In the genomic region with DNA sequence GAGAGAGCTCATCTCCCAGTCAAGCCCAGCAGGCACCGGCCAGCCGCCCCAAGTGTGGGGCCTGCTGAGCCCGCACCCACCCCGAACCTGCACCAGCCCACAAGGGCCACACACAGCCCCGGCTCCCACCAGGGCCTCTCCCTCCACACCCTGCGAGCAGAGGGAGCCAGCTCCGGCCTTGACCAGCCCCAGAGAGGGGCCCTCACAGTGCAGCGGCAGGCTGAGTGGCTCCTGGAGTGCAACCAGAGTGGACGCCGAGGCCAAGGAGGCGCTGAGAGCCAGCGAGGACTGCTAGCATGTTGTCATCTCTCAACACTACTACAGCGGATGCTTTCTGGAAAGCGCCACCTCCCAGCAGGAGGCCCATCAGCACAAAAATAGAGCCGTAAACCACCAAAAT, we compare ENCODE assay signal across 23 cellular contexts. TPM values are rescaled to one million over a fixed set of nuclear protein-coding genes. Genes with fewer than 3 reads are reported as not detected.
"Had no signal": no experiment of that assay in that cellular context is flagged by ENCODE, and none has a peak within 500 bp of the region (broad histone marks: within the 10 kb centered on the region; RNA-seq: fewer than 3 reads in every experiment).

No MANE protein-coding gene starts in this region.

- H3K36me3 ChIP-seq: ascending aorta, esophagus muscularis mucosa, gastroesophageal sphincter, heart left ventricle, tibial nerve, vagina had no signal

- H3K27ac ChIP-seq: ascending aorta, coronary artery, esophagus muscularis mucosa, gastroesophageal sphincter, heart left ventricle, tibial nerve, vagina had no signal

- ATAC-seq: activated CD4-positive, CD25-positive, alpha-beta regulatory T cell treated with anti-CD3 and anti-CD28 coated beads, Interleukin-2, amount 50 U/mL, for 24 hours; activated T-cell treated with anti-CD3 and anti-CD28 coated beads, Interleukin-2, amount 50 U/mL, for 4 hours; gastroesophageal sphincter; heart left ventricle; left ventricle myocardium superior; stimulated activated naive CD8-positive, alpha-beta T cell treated with anti-CD3 and anti-CD28 coated beads, Interleukin-15, Interleukin-2, amounts not matched to agents 100 U/mL and 50 U/mL, for 24 hours had no signal

- H3K27ac Mint-ChIP-seq: progenitor cell of endocrine pancreas had no signal

- H3K27me3 ChIP-seq: ascending aorta, esophagus muscularis mucosa, gastroesophageal sphincter, heart left ventricle, tibial nerve, vagina had no signal

- H3K4me3 Mint-ChIP-seq: activated T-cell treated with anti-CD3 and anti-CD28 coated beads, Interleukin-2, amount 50 U/mL, for 4 hours; neural crest cell had no signal

- H3K4me1 ChIP-seq: ascending aorta, esophagus muscularis mucosa, gastroesophageal sphincter, heart left ventricle, tibial nerve, vagina had no signal

- H3K9me3 ChIP-seq: ascending aorta, esophagus muscularis mucosa, gastroesophageal sphincter, tibial nerve, vagina had no signal

- H3K27me3 Mint-ChIP-seq: progenitor cell of endocrine pancreas had no signal

- DNase-seq: activated CD4-positive, alpha-beta T cell treated with anti-CD3 and anti-CD28 coated beads, Interleukin-2, amount 50 U/mL, for 1 hour; activated CD8-positive, alpha-beta memory T cell treated with anti-CD3 and anti-CD28 coated beads, Interleukin-2, amount 50 U/mL, for 4 hours; activated effector memory CD4-positive, alpha-beta T cell treated with Interleukin-2 at 50 U/mL for 16 hours; activated naive CD4-positive, alpha-beta T cell treated with anti-CD3 and anti-CD28 coated beads, Interleukin-2, amount 50 U/mL, for 16 hours; activated T-cell treated with anti-CD3 and anti-CD28 coated beads, Interleukin-2, amount 50 U/mL, for 4 hours; left ventricle myocardium superior; stimulated activated naive CD8-positive, alpha-beta T cell treated with anti-CD3 and anti-CD28 coated beads, Interleukin-15, Interleukin-2, amounts not matched to agents 100 U/mL and 50 U/mL, for 24 hours; substantia nigra had no signal

- H3K4me3 ChIP-seq: ascending aorta, coronary artery, esophagus muscularis mucosa, gastroesophageal sphincter, heart left ventricle, tibial nerve, vagina had no signal

- H3K4me1 Mint-ChIP-seq: neural crest cell had no signal

RNA-seq across cellular contexts. Expression of a gene that starts 10.9 kb away (rescaled TPM):
- total RNA-seq: activated T-cell treated with anti-CD3 and anti-CD28 coated beads, Interleukin-2, amount 50 U/mL, for 4 hours; ascending aorta; endothelial cell of umbilical vein; esophagus muscularis mucosa; gastroesophageal sphincter; heart left ventricle; kidney epithelial cell; left ventricle myocardium superior; mononuclear cell; neural crest cell; osteoblast; progenitor cell of endocrine pancreas; T-helper 1 cell treated with Interleukin-12 subunit alpha and Interleukin-12 subunit beta and Interleukin-4 antibody, amounts not matched to agents 30 ng/mL and 1 ng/mL, for 36 hours; tibial nerve; vagina had no signal

RNA-seq across cellular contexts. Expression of a gene that starts 34.4 kb away (rescaled TPM):
- total RNA-seq: activated T-cell treated with anti-CD3 and anti-CD28 coated beads, Interleukin-2, amount 50 U/mL, for 4 hours; ascending aorta; endothelial cell of umbilical vein; esophagus muscularis mucosa; gastroesophageal sphincter; heart left ventricle; kidney epithelial cell; left ventricle myocardium superior; mononuclear cell; neural crest cell; osteoblast; progenitor cell of endocrine pancreas; T-helper 1 cell treated with Interleukin-12 subunit alpha and Interleukin-12 subunit beta and Interleukin-4 antibody, amounts not matched to agents 30 ng/mL and 1 ng/mL, for 36 hours; tibial nerve; vagina had no signal
